ENCODE assay signal across 8 cellular contexts in genomic region chr6:46490425-46491200, GRCh38. TPM values are rescaled to one million over a fixed set of nuclear protein-coding genes. Genes with fewer than 3 reads are reported as not detected.
DNase-seq lines count a peak whose midpoint lies in the region; ATAC-seq, FAIRE-seq and TF ChIP-seq lines count a peak whose summit lies in the region.

No MANE protein-coding gene starts in this region.

- WGBS in IMR-90 (ENCODE audit: extremely low coverage in 2 of 2, insufficient read length in 1 of 2), 2 experiments: 32% methylated on average over 6 of the region's 56 CpGs; no CpG with 5 or more reads in 1 of the 2 experiments
- 15% methylated on average over 24 of the region's 56 CpGs for WGBS in K562 (ENCODE audit: insufficient coverage, low coverage, missing lambda C conversion rate)
- 1 to 5% (median 3%) methylated on average over 42 to 56 of the region's 56 CpGs for WGBS in small intestine, 3 donors

- H3K9me1 ChIP-seq in IMR-90 (ENCODE audit: insufficient read depth, low read length): no peaks in the 10 kb centered on the region
- H3K9me1 ChIP-seq in K562 (ENCODE audit: control insufficient read depth, insufficient read depth, low read length): no peaks in the 10 kb centered on the region

- no peak overlapping the region for H3K14ac ChIP-seq in IMR-90 (replicated peaks; ENCODE audit: low read depth, low read length)

- H3K27me3 ChIP-seq in IMR-90 (ENCODE audit: control insufficient read depth, insufficient read depth, low read length) (peaks cover 21% of the 10 kb centered on the region), K562 (ENCODE audit: control insufficient read depth in 2 of 2, insufficient read depth in 2 of 2, low read length in 2 of 2) (peaks cover 0 to 17% of the 10 kb centered on the region in 2 experiments; a peak in 3 of 5 replicates), small intestine (ENCODE audit: control insufficient read depth in 2 of 2, insufficient read depth in 2 of 2, low read length in 2 of 2) (peaks cover 4 to 10% of the 10 kb centered on the region in 2 donors)

- TF ChIP-seq POLR2A in IMR-90 (IDR thresholded peaks at IDR 0.05; ENCODE audit: low read depth, low read length) (no peak), K562 (conservative IDR thresholded peaks at IDR 0.05) (no peak)

- FAIRE-seq in K562 (lab: Jason Lieb, UNC) (no peak), small intestine (lab: Jason Lieb, UNC) (no peak)

- H3K27me3 Mint-ChIP-seq in immature natural killer cell (ENCODE audit: low read depth in 3 of 3): peaks cover 8 to 38% (median 21%) of the 10 kb centered on the region in 3 donors

- no peak overlapping the region for H3K27ac ChIP-seq in IMR-90 (ENCODE audit: insufficient read depth, low read length)
- H3K27ac ChIP-seq in K562 (ENCODE audit: extremely low read depth, low read depth, low read length): no peak overlapping the region
- H3K27ac ChIP-seq in small intestine (ENCODE audit: low read depth in 1 of 2, low read length in 1 of 2): peak overlapping the region in 1 of 2 donors; percentile 34

- peak overlapping the region; percentile 70 to 82 (median 72) for H3K4me3 Mint-ChIP-seq in immature natural killer cell

- TF ChIP-seq RAD21 in IMR-90 (IDR thresholded peaks at IDR 0.05; ENCODE audit: low read length) (no peak), K562 (CRISPR knock-in tag; conservative IDR thresholded peaks at IDR 0.05 in 1 of 2, IDR thresholded peaks at IDR 0.05 in 1 of 2) (no peak)

- no peak overlapping the region for H2BK120ac ChIP-seq in IMR-90 (ENCODE audit: low read depth, low read length)

- CTCF ChIA-PET in IMR-90 (lab: Yijun Ruan, JAX): interaction anchor here (0.9 kb wide), 1 partner anchor 23 kb away, joined by 7 read pairs; no protein-coding TSS in a partner anchor
- CTCF ChIA-PET in K562 (lab: Yijun Ruan, JAX; ENCODE audit: low intra/inter-chr PET ratio): no interaction called here

- no peak for TF ChIP-seq EP300 in K562 (IDR thresholded peaks at IDR 0.05; ENCODE audit: low read length)

- BruUV-seq in IMR-90 (replicated peaks; lab: Mats Ljungman, UMichigan) (no TSS peak), K562 (replicated peaks; lab: Mats Ljungman, UMichigan) (no TSS peak)

- no peak overlapping the region for H3K56ac ChIP-seq in IMR-90 (ENCODE audit: extremely low read depth, insufficient read depth, low read length)

- no peak overlapping the region for H4K8ac ChIP-seq in IMR-90 (ENCODE audit: low read depth in 2 of 2, low read length in 2 of 2)

- H4K91ac ChIP-seq in IMR-90 (ENCODE audit: insufficient read depth, low read depth, low read length): no peak overlapping the region

- dilution Hi-C loops in IMR-90 (cut with HindIII; ENCODE audit: low sequenced_read_pairs, unreplicated experiment): no loop called here

- H3K4me1 ChIP-seq in IMR-90 (ENCODE audit: control insufficient read depth, insufficient read depth, low read length) (no peaks in the 10 kb centered on the region), K562 (replicated peaks in 1 of 2; ENCODE audit: control insufficient read depth in 2 of 2, insufficient read depth in 2 of 2, low read length in 2 of 2) (peaks cover 0 to 10% of the 10 kb centered on the region in 2 experiments; a peak in 2 of 5 replicates), small intestine (ENCODE audit: control insufficient read depth in 2 of 2, insufficient read depth in 1 of 2, low read depth in 1 of 2, low read length in 1 of 2) (no peaks in the 10 kb centered on the region)

- peak overlapping the region; percentile 78 for H3K4me2 ChIP-seq in IMR-90 (ENCODE audit: low read depth, low read length)
- no peak overlapping the region for H3K4me2 ChIP-seq in K562 (ENCODE audit: insufficient read depth, low read length)

- H3K18ac ChIP-seq in IMR-90 (ENCODE audit: low read depth, low read length): no peak overlapping the region

- no peaks in the 10 kb centered on the region for H3K79me1 ChIP-seq in IMR-90 (ENCODE audit: low read depth in 1 of 2, low read length in 2 of 2)

- peak overlapping the region; percentile 83 for H2AFZ ChIP-seq in IMR-90 (replicated peaks; ENCODE audit: low read length, poor library complexity)
- H2AFZ ChIP-seq in K562 (ENCODE audit: low read depth, low read length): no peak overlapping the region

- no peak overlapping the region for H3K27ac Mint-ChIP-seq in immature natural killer cell

- TF ChIP-seq CTCF in IMR-90 (conservative IDR thresholded peaks at IDR 0.05; ENCODE audit: low read depth, low read length) (no peak), K562 (IDR thresholded peaks at IDR 0.05 in 2 of 3, conservative IDR thresholded peaks at IDR 0.05 in 1 of 3; ENCODE audit: insufficient read depth in 2 of 3, low read depth in 1 of 3, low read length in 3 of 3) (0 out of 6 replicates have a peak, but pooled peaks of 1 of the 3 experiments have one; percentile 10)

- H3K9ac ChIP-seq in IMR-90 (ENCODE audit: low read depth, low read length): no peak overlapping the region
- no peak overlapping the region for H3K9ac ChIP-seq in K562 (ENCODE audit: insufficient read depth in 1 of 2, low read depth in 2 of 2, low read length in 2 of 2)

- no peak overlapping the region for H3K4ac ChIP-seq in IMR-90 (ENCODE audit: low read depth, low read length)

- no peaks in the 10 kb centered on the region for H4K20me1 ChIP-seq in IMR-90 (ENCODE audit: insufficient read depth, low read length)
- H4K20me1 ChIP-seq in K562 (replicated peaks; ENCODE audit: control insufficient read depth, insufficient read depth, low read length): no peaks in the 10 kb centered on the region

- no peak overlapping the region for H3K23ac ChIP-seq in IMR-90 (ENCODE audit: low read depth, low read length)

- no peak overlapping the region for H2BK5ac ChIP-seq in IMR-90 (ENCODE audit: low read depth, low read length, poor library complexity, severe bottlenecking)

- H3K4me3 ChIP-seq in IMR-90 (ENCODE audit: insufficient read depth, low read depth, low read length): peak overlapping the region; percentile 50
- H3K4me3 ChIP-seq in K562: no peak overlapping the region
- H3K4me3 ChIP-seq in small intestine (ENCODE audit: low read depth in 1 of 2, low read length in 2 of 2): peak overlapping the region; percentile 57 to 68

- H2AK9ac ChIP-seq in IMR-90 (replicated peaks; ENCODE audit: low read depth, low read length, poor library complexity): no peak overlapping the region

- DNase-seq in D341Med (ENCODE audit: low spot score): peak; percentile 35
- DNase-seq in IMR-90: no peak
- peak in 3 of 4 experiments; percentile 26 to 36 (median 35) for DNase-seq in K562 (ENCODE audit: extremely low read depth in 1 of 4, low spot score in 3 of 4)
- DNase-seq in immature natural killer cell: no peak
- no peak for DNase-seq in small intestine
- no peak for DNase-seq in NCI-H187 (lab: John Stamatoyannopoulos, UW)
- no peak for DNase-seq in NCI-H128 (lab: John Stamatoyannopoulos, UW; ENCODE audit: unreplicated experiment)

- ATAC-seq in IMR-90 (ENCODE audit: low read depth) (peak; percentile 42; the same call in 1 of the 2 replicates), K562 (peak; percentile 51), GM18867 (IDR thresholded peaks at IDR 0.05; ENCODE audit: unreplicated experiment) (no peak)

- H3K9me3 Mint-ChIP-seq in immature natural killer cell: no peaks in the 10 kb centered on the region

- in situ Hi-C loops in IMR-90 (cut with MboI; ENCODE audit: low sequenced_read_pairs): no loop called here
- in situ Hi-C loops in K562 (cut with MboI): no loop called here

- no peaks in the 10 kb centered on the region for H3K36me3 ChIP-seq in IMR-90 (ENCODE audit: control insufficient read depth, insufficient read depth, low read length)
- H3K36me3 ChIP-seq in K562 (ENCODE audit: control insufficient read depth, insufficient read depth, low read length): no peaks in the 10 kb centered on the region
- H3K36me3 ChIP-seq in small intestine (ENCODE audit: control insufficient read depth in 2 of 2, insufficient read depth in 2 of 2, low read length in 2 of 2): no peaks in the 10 kb centered on the region

- intact Hi-C loops in IMR-90 (cut with micrococcal nuclease) (no loop called here), K562 (cut with micrococcal nuclease) (loop anchor here (5.0 kb wide), 1 partner anchor 73 kb away; no protein-coding TSS in a partner anchor)

- H3K36me3 Mint-ChIP-seq in immature natural killer cell: no peaks in the 10 kb centered on the region

- H2AK5ac ChIP-seq in IMR-90 (ENCODE audit: low read depth, low read length): no peak overlapping the region

- POLR2A ChIA-PET in IMR-90 (lab: Charles Lee; ENCODE audit: unreplicated experiment): no interaction called here
- POLR2A ChIA-PET in K562 (lab: Yijun Ruan, JAX): no interaction called here

- no peaks in the 10 kb centered on the region for H3K79me2 ChIP-seq in K562 (ENCODE audit: control insufficient read depth, insufficient read depth, low read length)

- no peak overlapping the region for H2BK15ac ChIP-seq in IMR-90 (ENCODE audit: low read depth, low read length)

- no peak overlapping the region for H2BK20ac ChIP-seq in IMR-90 (ENCODE audit: low read depth, low read length)

- peaks cover 9 to 10% of the 10 kb centered on the region in 2 donors for H3K4me1 Mint-ChIP-seq in immature natural killer cell

- H3K9me3 ChIP-seq in IMR-90 (ENCODE audit: control insufficient read depth, insufficient read depth, low read length): no peaks in the 10 kb centered on the region
- no peaks in the 10 kb centered on the region for H3K9me3 ChIP-seq in K562 (replicated peaks; ENCODE audit: control insufficient read depth, insufficient read depth, low read depth, low read length)
- no peaks in the 10 kb centered on the region for H3K9me3 ChIP-seq in small intestine (ENCODE audit: control insufficient read depth, low read depth)

- H4K5ac ChIP-seq in IMR-90 (ENCODE audit: low read depth, low read length): no peak overlapping the region

RNA-seq across cellular contexts. Expression of gene RCAN2, which starts 0.6 kb away (rescaled TPM):
- total RNA-seq in IMR-90 (2012; rRNA removed) (1.3 and 2.2 TPM in 2 replicates), K562 (2014; rRNA removed) (not detected in 2 replicates), K562 (2014; rRNA removed; fragmentation: Illumina TruSeq; extraction: Trizol) (not detected in 2 replicates), K562 (2015; rRNA removed; fragmentation: Illumina TruSeq; extraction: Trizol) (not detected in 2 replicates), K562 (2021) (0.04 TPM in 1 of 2 replicates, not detected in the other)
- polyA plus RNA-seq in IMR-90 (2012; rRNA removed) (1.8 TPM in 2 replicates), K562 (2011; rRNA removed) (not detected in 2 replicates), K562 (2014; fragmentation: Illumina TruSeq; extraction: Trizol) (not detected in 2 replicates), K562 (2014; fragmentation: Nextera tagmentation; extraction: Ambion mirVana) (not detected), K562 (2014; rRNA removed) (not detected in 2 replicates), immature natural killer cell (not detected), small intestine (1 to 10 TPM in 2 of 3 donors, under 1 TPM in 1; 0.67 to 8.7 (median 4.9) TPM)
- polyA plus RNA-seq in IMR-90 (2012; cell fraction: cytosol; rRNA removed): 0.60 and 0.77 TPM in 2 replicates
- 0.17 and 0.64 TPM in 2 replicates for polyA plus RNA-seq in IMR-90 (2012; cell fraction: nucleus; rRNA removed; ENCODE audit: low replicate concordance)
- total RNA-seq in K562 (2011; cell fraction: chromatin; rRNA removed; ENCODE audit: low replicate concordance): not detected in 2 replicates
- not detected in 2 replicates for total RNA-seq in K562 (2011; cell fraction: nucleolus; rRNA removed)
- not detected in 2 replicates for total RNA-seq in K562 (2011; cell fraction: nucleoplasm; rRNA removed)
- polyA plus RNA-seq in K562 (2011; cell fraction: cytosol; rRNA removed): not detected in 2 replicates
- polyA plus RNA-seq in K562 (2011; cell fraction: nucleus; rRNA removed): not detected in 2 replicates
- 0.06 TPM in 1 of 2 replicates, not detected in the other for polyA plus RNA-seq in K562 (2012)
- not detected in 2 replicates for polyA minus RNA-seq in K562 (2011; rRNA and poly(A)+ RNA removed)
- polyA minus RNA-seq in K562 (2011; cell fraction: cytosol; rRNA and poly(A)+ RNA removed): not detected in 2 replicates
- polyA minus RNA-seq in K562 (2011; cell fraction: nucleus; rRNA and poly(A)+ RNA removed): not detected in 2 replicates

Comparison
In these comparisons a context has a peak if more than half of its experiments do, and no peak if none do; other contexts are left out.
1. DNase-seq: peak in D341Med (single experiment) and K562 (3 of 4); none in IMR-90 (single experiment), immature natural killer cell (0 of 3), small intestine (single experiment), NCI-H187 (0 of 2) and NCI-H128 (single experiment).